37 cellular contexts compared by ENCODE assay signal in the genomic region with DNA sequence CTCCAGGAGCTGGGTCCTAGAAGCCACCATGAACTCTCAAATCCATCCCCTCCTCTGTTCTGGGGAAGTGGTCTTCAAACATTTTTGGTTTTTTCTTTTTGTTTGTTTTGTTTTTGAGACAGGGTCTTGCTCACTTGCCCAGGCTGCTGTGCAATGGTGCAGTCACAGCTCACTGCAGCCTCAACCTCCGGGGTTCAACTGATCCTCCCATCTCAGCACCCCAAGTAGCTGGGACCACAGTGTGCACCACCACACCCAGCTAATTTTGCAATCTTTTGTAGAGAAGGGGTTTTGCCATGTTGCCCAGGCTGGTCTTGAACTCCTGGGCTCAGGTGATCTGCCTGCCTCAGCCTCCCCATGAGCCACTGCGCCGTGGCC. TPM values are rescaled to one million over a fixed set of nuclear protein-coding genes. Genes with fewer than 3 reads are reported as not detected.
DNase-seq lines count a peak whose midpoint lies in the region; ATAC-seq, FAIRE-seq and TF ChIP-seq lines count a peak whose summit lies in the region.
"Had no signal": no experiment of that assay in that cellular context is flagged by ENCODE, and none has a peak within 500 bp of the region (broad histone marks: within the 10 kb centered on the region; RNA-seq: fewer than 3 reads in every experiment).

No MANE protein-coding gene starts in this region.

- H3K23ac ChIP-seq in neuronal stem cell (ENCODE audit: low read depth, low read length, poor library complexity), result peak overlapping the region; percentile 65

- H3K27me3 ChIP-seq in K562 (ENCODE audit: control insufficient read depth in 2 of 2, insufficient read depth in 2 of 2, low read length in 2 of 2), result no peaks in the 10 kb centered on the region
- H3K27me3 ChIP-seq in neuronal stem cell (ENCODE audit: control insufficient read depth in 3 of 3, insufficient read depth in 3 of 3, low read depth in 1 of 3, low read length in 3 of 3), result no peaks in the 10 kb centered on the region
- H3K27me3 ChIP-seq in Peyer's patch, result no peaks in the 10 kb centered on the region
- H3K27me3 ChIP-seq: BE2C; BLaER1; BLaER1 treated with 17β-estradiol and CSF1 and Interleukin-3, amounts not matched to agents 10 nM and 100 nM had no signal

- H3K27me3 Mint-ChIP-seq in T-helper 17 cell, result no peaks in the 10 kb centered on the region
- H3K27me3 Mint-ChIP-seq: B cell; CD4-positive, alpha-beta memory T cell; CD4-positive, alpha-beta T cell; CD4-positive, CD25-positive, alpha-beta regulatory T cell; CD8-positive, alpha-beta memory T cell had no signal

- no peak overlapping the region for H4K91ac ChIP-seq in neuronal stem cell (ENCODE audit: low read depth, low read length, poor library complexity)

- no peak for ATAC-seq in T-helper 17 cell
- no peak for ATAC-seq in K562
- ATAC-seq in HG02885 (IDR thresholded peaks at IDR 0.05; ENCODE audit: poor library complexity, unreplicated experiment), result no peak
- ATAC-seq: A549; CD8-positive, alpha-beta T cell had no signal

- no peak overlapping the region for H3K27ac Mint-ChIP-seq in T-helper 17 cell
- H3K27ac Mint-ChIP-seq: B cell; CD14-positive monocyte; CD4-positive, alpha-beta memory T cell; CD4-positive, alpha-beta T cell; CD4-positive, CD25-positive, alpha-beta regulatory T cell; CD8-positive, alpha-beta memory T cell; CD8-positive, alpha-beta T cell had no signal

- DNase-seq in T-helper 17 cell (no peak), K562 (ENCODE audit: extremely low read depth in 1 of 4, low spot score in 3 of 4) (no peak), neuronal stem cell (ENCODE audit: low spot score) (no peak), SW 1271 (lab: John Stamatoyannopoulos, UW) (no peak), Peyer's patch (no peak), GM20000 (ENCODE audit: low spot score) (no peak)
- DNase-seq: 8988T; ACHN; AML-193; BE2C; C1 segment of cervical spinal cord; Caco-2; Calu3; CD4-positive, alpha-beta memory T cell; CD4-positive, alpha-beta T cell; CD4-positive, CD25-positive, alpha-beta regulatory T cell; CD8-positive, alpha-beta memory T cell; CD8-positive, alpha-beta T cell; COR-L47; DMS 273 treated with DMSO at 0.1 percent for 48 hours; DMS153; DMS53; DMS79; DMS79 treated with DMSO at 0.1 percent for 48 hours; DND-41; EL had no signal

- H3K18ac ChIP-seq in neuronal stem cell (ENCODE audit: low read length), result peak overlapping the region; percentile 57

- H3K36me3 ChIP-seq in HEK293 (ENCODE audit: control insufficient read depth in 2 of 2, insufficient read depth in 1 of 2, low read length in 2 of 2) (peaks cover 3 to 13% of the 10 kb centered on the region in 2 experiments; a peak in 2 of 3 replicates), K562 (ENCODE audit: control insufficient read depth, insufficient read depth, low read length) (peaks cover 69% of the 10 kb centered on the region), neuronal stem cell (replicated peaks in 1 of 2; ENCODE audit: control insufficient read depth in 2 of 2, insufficient read depth in 2 of 2, low read length in 2 of 2) (no peaks in the 10 kb centered on the region), Peyer's patch (peaks cover 0 to 27% (median 0%) of the 10 kb centered on the region in 3 donors)
- H3K36me3 ChIP-seq: BE2C, BLaER1 had no signal

- no peaks in the 10 kb centered on the region for H3K9me3 ChIP-seq in HEK293 (ENCODE audit: control insufficient read depth, insufficient read depth, low read depth, low read length)
- no peaks in the 10 kb centered on the region for H3K9me3 ChIP-seq in T-helper 17 cell (ENCODE audit: control insufficient read depth, low read length, poor library complexity, severe bottlenecking)
- no peaks in the 10 kb centered on the region for H3K9me3 ChIP-seq in K562 (replicated peaks; ENCODE audit: control insufficient read depth, insufficient read depth, low read depth, low read length)
- no peaks in the 10 kb centered on the region for H3K9me3 ChIP-seq in neuronal stem cell (replicated peaks in 1 of 2; ENCODE audit: control insufficient read depth in 2 of 2, insufficient read depth in 1 of 2, low read depth in 1 of 2, low read length in 2 of 2)
- H3K9me3 ChIP-seq in Peyer's patch, result no peaks in the 10 kb centered on the region
- H3K9me3 ChIP-seq: A549; BE2C; BLaER1; BLaER1 treated with 17β-estradiol and CSF1 and Interleukin-3, amounts not matched to agents 10 nM and 100 nM; Caco-2 had no signal

- H3K4me3 ChIP-seq in HEK293 (ENCODE audit: low read depth, low read length), result no peak overlapping the region
- H3K4me3 ChIP-seq in K562, result no peak overlapping the region
- H3K4me3 ChIP-seq in neuronal stem cell (ENCODE audit: low read length in 2 of 2), result no peak overlapping the region
- H3K4me3 ChIP-seq in Peyer's patch, result no peak overlapping the region
- H3K4me3 ChIP-seq: A549; BLaER1; BLaER1 treated with 17β-estradiol and CSF1 and Interleukin-3, amounts not matched to agents 10 nM and 100 nM had no signal

- no peak overlapping the region for H3K4ac ChIP-seq in neuronal stem cell (ENCODE audit: low read length)

- H4K20me1 ChIP-seq in K562 (replicated peaks; ENCODE audit: control insufficient read depth, insufficient read depth, low read length), result peaks cover 7% of the 10 kb centered on the region
- H4K20me1 ChIP-seq: BLaER1 had no signal

- H3K4me1 ChIP-seq in HEK293 (ENCODE audit: control insufficient read depth, insufficient read depth, low read length) (no peaks in the 10 kb centered on the region), K562 (replicated peaks in 1 of 2; ENCODE audit: control insufficient read depth in 2 of 2, insufficient read depth in 2 of 2, low read length in 2 of 2) (peaks cover 12 to 26% of the 10 kb centered on the region in 2 experiments; a peak in 4 of 5 replicates), neuronal stem cell (ENCODE audit: control insufficient read depth in 2 of 2, insufficient read depth in 1 of 2, low read depth in 1 of 2, low read length in 2 of 2) (no peaks in the 10 kb centered on the region), Peyer's patch (peaks cover 0 to 19% (median 4%) of the 10 kb centered on the region in 4 donors)
- H3K4me1 ChIP-seq: BE2C had no signal

- no peak for TF ChIP-seq RAD21 in K562 (CRISPR knock-in tag; conservative IDR thresholded peaks at IDR 0.05 in 1 of 2, IDR thresholded peaks at IDR 0.05 in 1 of 2)

- peaks cover 51% of the 10 kb centered on the region for H3K79me2 ChIP-seq in K562 (ENCODE audit: control insufficient read depth, insufficient read depth, low read length)

- TF ChIP-seq CTCF in HEK293 (tag by site-specific recombination; IDR thresholded peaks at IDR 0.05) (no peak), K562 (IDR thresholded peaks at IDR 0.05 in 2 of 3, conservative IDR thresholded peaks at IDR 0.05 in 1 of 3; ENCODE audit: insufficient read depth in 2 of 3, low read depth in 1 of 3, low read length in 3 of 3) (no peak), Peyer's patch (IDR thresholded peaks at IDR 0.05) (no peak), GM20000 (IDR thresholded peaks at IDR 0.05; ENCODE audit: extremely low read depth, missing control alignments) (no peak)

- H2AK5ac ChIP-seq in neuronal stem cell (ENCODE audit: low read depth, low read length), result no peak overlapping the region

- in situ Hi-C loops in K562 (cut with MboI), result no loop called here

- H3K9ac ChIP-seq in K562 (ENCODE audit: insufficient read depth in 1 of 2, low read depth in 2 of 2, low read length in 2 of 2) (no peak overlapping the region), neuronal stem cell (ENCODE audit: low read depth, low read length, poor library complexity) (no peak overlapping the region)
- H3K9ac ChIP-seq: BLaER1; BLaER1 treated with 17β-estradiol and CSF1 and Interleukin-3, amounts not matched to agents 10 nM and 100 nM had no signal

- WGBS in K562 (ENCODE audit: insufficient coverage, low coverage, missing lambda C conversion rate), result 98% methylated on average over 3 of the region's 3 CpGs
- no CpG with 5 or more reads among the region's 3 CpGs for WGBS in neuronal stem cell (ENCODE audit: extremely low coverage in 2 of 2, insufficient read length in 2 of 2, insufficient replicate concordance in 1 of 2), 2 donors

- H4K8ac ChIP-seq in neuronal stem cell (ENCODE audit: low read depth, low read length), result no peak overlapping the region

- H3K4me2 ChIP-seq in K562 (ENCODE audit: insufficient read depth, low read length) (no peak overlapping the region), neuronal stem cell (ENCODE audit: insufficient read depth, low read length, poor library complexity, severe bottlenecking) (no peak overlapping the region)
- H3K4me2 ChIP-seq: A549; BLaER1; BLaER1 treated with 17β-estradiol and CSF1 and Interleukin-3, amounts not matched to agents 10 nM and 100 nM had no signal

- H3K4me3 Mint-ChIP-seq in T-helper 17 cell, result peak overlapping the region; percentile 15
- H3K4me3 Mint-ChIP-seq: B cell; CD14-positive monocyte; CD4-positive, alpha-beta memory T cell; CD4-positive, alpha-beta T cell; CD4-positive, CD25-positive, alpha-beta regulatory T cell; CD8-positive, alpha-beta memory T cell; CD8-positive, alpha-beta T cell had no signal

- H3K79me1 ChIP-seq in neuronal stem cell (ENCODE audit: low read depth, low read length), result no peaks in the 10 kb centered on the region

- no peak overlapping the region for H3K14ac ChIP-seq in neuronal stem cell (ENCODE audit: low read length)

- no peak for FAIRE-seq in K562 (lab: Jason Lieb, UNC)
- FAIRE-seq: A204.1, A549, D721Med had no signal

- peaks cover 4% of the 10 kb centered on the region for H3K9me1 ChIP-seq in K562 (ENCODE audit: control insufficient read depth, insufficient read depth, low read length)

- H2BK5ac ChIP-seq in neuronal stem cell (ENCODE audit: low read length), result no peak overlapping the region

- no peak overlapping the region for H2BK12ac ChIP-seq in neuronal stem cell (ENCODE audit: low read length)

- H2BK15ac ChIP-seq in neuronal stem cell (ENCODE audit: low read length), result no peak overlapping the region

- CTCF ChIA-PET in HEK293 (lab: Yijun Ruan, JAX), result interaction anchor here (0.6 to 0.9 kb wide), 4 partner anchors 32 to 1401 kb away, joined by 3 to 4 read pairs (median 4); a partner anchor contains a TSS
- CTCF ChIA-PET in K562 (lab: Yijun Ruan, JAX; ENCODE audit: low intra/inter-chr PET ratio), result no interaction called here

- H2BK120ac ChIP-seq in neuronal stem cell (ENCODE audit: low read depth, low read length), result no peak overlapping the region

- no peak for TF ChIP-seq EP300 in K562 (IDR thresholded peaks at IDR 0.05; ENCODE audit: low read length)

- H3K4me1 Mint-ChIP-seq in T-helper 17 cell, result peaks cover 5% of the 10 kb centered on the region

- intact Hi-C loops in K562 (cut with micrococcal nuclease), result no loop called here

- no TSS peak for BruUV-seq in K562 (replicated peaks; lab: Mats Ljungman, UMichigan)

- TF ChIP-seq POLR2A in K562 (conservative IDR thresholded peaks at IDR 0.05) (no peak), Peyer's patch (IDR thresholded peaks at IDR 0.05) (no peak)

- H3K27ac ChIP-seq in HEK293 (ENCODE audit: extremely low read depth, low read depth, low read length) (no peak overlapping the region), K562 (ENCODE audit: extremely low read depth, low read depth, low read length) (no peak overlapping the region), neuronal stem cell (replicated peaks; ENCODE audit: low read length) (no peak overlapping the region), Peyer's patch (no peak overlapping the region)
- H3K27ac ChIP-seq: 22Rv1; A549; BLaER1; BLaER1 treated with 17β-estradiol and CSF1 and Interleukin-3, amounts not matched to agents 10 nM and 100 nM; C4-2B had no signal

- no peaks in the 10 kb centered on the region for H3K36me3 Mint-ChIP-seq in T-helper 17 cell (ENCODE audit: low read depth)
- H3K36me3 Mint-ChIP-seq: CD4-positive, alpha-beta memory T cell; CD4-positive, CD25-positive, alpha-beta regulatory T cell; CD8-positive, alpha-beta T cell had no signal

- H2AFZ ChIP-seq in K562 (ENCODE audit: low read depth, low read length), result no peak overlapping the region
- no peak overlapping the region for H2AFZ ChIP-seq in neuronal stem cell (ENCODE audit: low read length)

- POLR2A ChIA-PET in HEK293 (lab: Yijun Ruan, JAX), result no interaction called here
- POLR2A ChIA-PET in K562 (lab: Yijun Ruan, JAX), result interaction anchor here (0.6 to 0.8 kb wide), 2 partner anchors 30 to 153 kb away, joined by 4 read pairs; no protein-coding TSS in a partner anchor

RNA-seq across cellular contexts. Expression of a gene that starts 7.0 kb away (rescaled TPM):
- total RNA-seq in T-helper 17 cell (1 to 10 TPM; 7.4 to 9.9 TPM), K562 (2014; rRNA removed) (749 and 813 TPM in 2 replicates), K562 (2014; rRNA removed; fragmentation: Illumina TruSeq; extraction: Trizol) (110 and 229 TPM in 2 replicates), K562 (2015; rRNA removed; fragmentation: Illumina TruSeq; extraction: Trizol) (331 and 332 TPM in 2 replicates), K562 (2021) (457 and 476 TPM in 2 replicates), Peyer's patch (100 to 1,000 TPM; 148 to 277 (median 218) TPM)
- total RNA-seq in K562 (2011; cell fraction: chromatin; rRNA removed; ENCODE audit: low replicate concordance), result 26.9 and 65.0 TPM in 2 replicates
- 107 and 125 TPM in 2 replicates for total RNA-seq in K562 (2011; cell fraction: nucleolus; rRNA removed)
- total RNA-seq in K562 (2011; cell fraction: nucleoplasm; rRNA removed), result 74.7 and 75.7 TPM in 2 replicates
- polyA plus RNA-seq in K562 (2011; rRNA removed) (368 and 461 TPM in 2 replicates), K562 (2014; fragmentation: Illumina TruSeq; extraction: Trizol) (260 and 428 TPM in 2 replicates), K562 (2014; fragmentation: Nextera tagmentation; extraction: Ambion mirVana) (100 to 1,000 TPM in 1 of 2 experiments, 10 to 100 TPM in 1; 81.1 to 184 TPM), K562 (2014; rRNA removed) (634 and 677 TPM in 2 replicates)
- polyA plus RNA-seq in K562 (2011; cell fraction: cytosol; rRNA removed), result 836 and 2,229 TPM in 2 replicates
- 252 and 288 TPM in 2 replicates for polyA plus RNA-seq in K562 (2011; cell fraction: nucleus; rRNA removed)
- 416 and 585 TPM in 2 replicates for polyA plus RNA-seq in K562 (2012)
- 85.4 and 138 TPM in 2 replicates for polyA minus RNA-seq in K562 (2011; rRNA and poly(A)+ RNA removed)
- polyA minus RNA-seq in K562 (2011; cell fraction: cytosol; rRNA and poly(A)+ RNA removed), result 198 and 225 TPM in 2 replicates
- 34.6 and 38.7 TPM in 2 replicates for polyA minus RNA-seq in K562 (2011; cell fraction: nucleus; rRNA and poly(A)+ RNA removed)
- 25.7 TPM for polyA plus RNA-seq in neuronal stem cell (2013, experiment 1 of 2)
- 25.5 TPM for polyA plus RNA-seq in neuronal stem cell (2013, experiment 2 of 2)

RNA-seq across cellular contexts. Expression of a gene that starts 8.2 kb away (rescaled TPM):
- total RNA-seq in T-helper 17 cell (under 1 TPM; 0.21 to 0.25 TPM), K562 (2014; rRNA removed) (0.86 and 2.0 TPM in 2 replicates), K562 (2014; rRNA removed; fragmentation: Illumina TruSeq; extraction: Trizol) (0.16 and 0.47 TPM in 2 replicates), K562 (2015; rRNA removed; fragmentation: Illumina TruSeq; extraction: Trizol) (0.83 and 1.3 TPM in 2 replicates), K562 (2021) (1.5 and 1.6 TPM in 2 replicates), Peyer's patch (1 to 10 TPM in 2 of 4 donors, under 1 TPM in 2; 0.18 to 6.6 (median 2.0) TPM)
- 5.7 and 11.0 TPM in 2 replicates for total RNA-seq in K562 (2011; cell fraction: chromatin; rRNA removed; ENCODE audit: low replicate concordance)
- total RNA-seq in K562 (2011; cell fraction: nucleolus; rRNA removed), result 3.8 and 4.5 TPM in 2 replicates
- total RNA-seq in K562 (2011; cell fraction: nucleoplasm; rRNA removed), result 5.3 and 6.9 TPM in 2 replicates
- polyA plus RNA-seq in K562 (2011; rRNA removed) (1.2 and 1.3 TPM in 2 replicates), K562 (2014; fragmentation: Illumina TruSeq; extraction: Trizol) (0.51 and 0.70 TPM in 2 replicates), K562 (2014; fragmentation: Nextera tagmentation; extraction: Ambion mirVana) (under 1 TPM; 0.01 to 0.10 TPM), K562 (2014; rRNA removed) (1.2 and 1.3 TPM in 2 replicates)
- polyA plus RNA-seq in K562 (2011; cell fraction: cytosol; rRNA removed), result 0.94 and 1.8 TPM in 2 replicates
- 2.6 and 3.5 TPM in 2 replicates for polyA plus RNA-seq in K562 (2011; cell fraction: nucleus; rRNA removed)
- polyA plus RNA-seq in K562 (2012), result 1.7 and 1.9 TPM in 2 replicates
- 1.1 and 1.5 TPM in 2 replicates for polyA minus RNA-seq in K562 (2011; rRNA and poly(A)+ RNA removed)
- 0.38 and 0.46 TPM in 2 replicates for polyA minus RNA-seq in K562 (2011; cell fraction: cytosol; rRNA and poly(A)+ RNA removed)
- polyA minus RNA-seq in K562 (2011; cell fraction: nucleus; rRNA and poly(A)+ RNA removed), result 0.81 and 1.4 TPM in 2 replicates
- 1.4 TPM for polyA plus RNA-seq in neuronal stem cell (2013, experiment 1 of 2)
- 2.0 TPM for polyA plus RNA-seq in neuronal stem cell (2013, experiment 2 of 2)
- total RNA-seq: CD4-positive, CD25-positive, alpha-beta regulatory T cell had no signal
- polyA plus RNA-seq: CD14-positive monocyte; CD4-positive, CD25-positive, alpha-beta regulatory T cell; CD8-positive, alpha-beta memory T cell had no signal

RNA-seq across cellular contexts. Expression of a gene that starts 14.5 kb away (rescaled TPM):
- 10 to 100 TPM; 23.5 to 24.6 TPM for total RNA-seq in T-helper 17 cell
- 16.7 and 27.2 TPM in 2 replicates for total RNA-seq in K562 (2011; cell fraction: chromatin; rRNA removed; ENCODE audit: low replicate concordance)
- total RNA-seq in K562 (2011; cell fraction: nucleolus; rRNA removed), result 20.4 and 20.7 TPM in 2 replicates
- 24.9 and 26.9 TPM in 2 replicates for total RNA-seq in K562 (2011; cell fraction: nucleoplasm; rRNA removed)
- 17.5 and 19.3 TPM in 2 replicates for total RNA-seq in K562 (2014; rRNA removed)
- total RNA-seq in K562 (2014; rRNA removed; fragmentation: Illumina TruSeq; extraction: Trizol), result 16.1 and 17.2 TPM in 2 replicates
- 21.6 and 27.7 TPM in 2 replicates for total RNA-seq in K562 (2015; rRNA removed; fragmentation: Illumina TruSeq; extraction: Trizol)
- 28.9 and 31.4 TPM in 2 replicates for total RNA-seq in K562 (2021)
- polyA plus RNA-seq in K562 (2011; rRNA removed), result 17.6 and 18.9 TPM in 2 replicates
- polyA plus RNA-seq in K562 (2011; cell fraction: cytosol; rRNA removed), result 19.3 and 35.5 TPM in 2 replicates
- 17.8 and 23.4 TPM in 2 replicates for polyA plus RNA-seq in K562 (2011; cell fraction: nucleus; rRNA removed)
- polyA plus RNA-seq in K562 (2012), result 20.7 and 22.0 TPM in 2 replicates
- polyA plus RNA-seq in K562 (2014; fragmentation: Illumina TruSeq; extraction: Trizol), result 15.1 and 18.6 TPM in 2 replicates
- polyA plus RNA-seq in K562 (2014; fragmentation: Nextera tagmentation; extraction: Ambion mirVana), result 1 to 10 TPM; 5.4 to 5.9 TPM
- 18.1 and 18.5 TPM in 2 replicates for polyA plus RNA-seq in K562 (2014; rRNA removed)
- 18.4 and 23.4 TPM in 2 replicates for polyA minus RNA-seq in K562 (2011; rRNA and poly(A)+ RNA removed)
- 24.3 and 28.9 TPM in 2 replicates for polyA minus RNA-seq in K562 (2011; cell fraction: cytosol; rRNA and poly(A)+ RNA removed)
- 8.1 and 13.9 TPM in 2 replicates for polyA minus RNA-seq in K562 (2011; cell fraction: nucleus; rRNA and poly(A)+ RNA removed)
- 13.1 TPM for polyA plus RNA-seq in neuronal stem cell (2013, experiment 1 of 2)
- polyA plus RNA-seq in neuronal stem cell (2013, experiment 2 of 2), result 13.1 TPM
- 10 to 100 TPM in 3 of 4 donors, 1 to 10 TPM in 1; 9.1 to 22.4 (median 15.2) TPM for total RNA-seq in Peyer's patch

RNA-seq across cellular contexts. Expression of a gene that starts 32.8 kb away (rescaled TPM):
- total RNA-seq in T-helper 17 cell, result 10 to 100 TPM; 18.1 to 19.4 TPM
- total RNA-seq in K562 (2011; cell fraction: chromatin; rRNA removed; ENCODE audit: low replicate concordance), result 3.1 and 8.3 TPM in 2 replicates
- total RNA-seq in K562 (2011; cell fraction: nucleolus; rRNA removed), result 10.3 and 11.0 TPM in 2 replicates
- total RNA-seq in K562 (2011; cell fraction: nucleoplasm; rRNA removed), result 7.5 and 8.9 TPM in 2 replicates
- total RNA-seq in K562 (2014; rRNA removed), result 8.1 and 10.9 TPM in 2 replicates
- 2.1 and 2.8 TPM in 2 replicates for total RNA-seq in K562 (2014; rRNA removed; fragmentation: Illumina TruSeq; extraction: Trizol)
- total RNA-seq in K562 (2015; rRNA removed; fragmentation: Illumina TruSeq; extraction: Trizol), result 4.9 and 5.5 TPM in 2 replicates
- total RNA-seq in K562 (2021), result 8.7 and 8.9 TPM in 2 replicates
- 6.1 and 6.8 TPM in 2 replicates for polyA plus RNA-seq in K562 (2011; rRNA removed)
- polyA plus RNA-seq in K562 (2011; cell fraction: cytosol; rRNA removed), result 7.4 and 18.7 TPM in 2 replicates
- 5.6 and 9.1 TPM in 2 replicates for polyA plus RNA-seq in K562 (2011; cell fraction: nucleus; rRNA removed)
- 6.7 and 8.9 TPM in 2 replicates for polyA plus RNA-seq in K562 (2012)
- 2.3 and 5.0 TPM in 2 replicates for polyA plus RNA-seq in K562 (2014; fragmentation: Illumina TruSeq; extraction: Trizol)
- under 1 TPM; 0.15 to 0.85 TPM for polyA plus RNA-seq in K562 (2014; fragmentation: Nextera tagmentation; extraction: Ambion mirVana)
- 6.7 TPM in 2 replicates for polyA plus RNA-seq in K562 (2014; rRNA removed)
- 1.9 and 2.1 TPM in 2 replicates for polyA minus RNA-seq in K562 (2011; rRNA and poly(A)+ RNA removed)
- 3.5 and 4.5 TPM in 2 replicates for polyA minus RNA-seq in K562 (2011; cell fraction: cytosol; rRNA and poly(A)+ RNA removed)
- 1.8 and 3.6 TPM in 2 replicates for polyA minus RNA-seq in K562 (2011; cell fraction: nucleus; rRNA and poly(A)+ RNA removed)
- 2.7 TPM for polyA plus RNA-seq in neuronal stem cell (2013, experiment 1 of 2)
- polyA plus RNA-seq in neuronal stem cell (2013, experiment 2 of 2), result 2.7 TPM
- total RNA-seq in Peyer's patch, result 10 to 100 TPM in 2 of 4 donors, 1 to 10 TPM in 2; 4.1 to 18.2 (median 11.6) TPM

RNA-seq across cellular contexts. Expression of a gene that starts 45.4 kb away (rescaled TPM):
- 1 to 10 TPM; 1.5 to 1.7 TPM for total RNA-seq in T-helper 17 cell
- 1.8 and 4.5 TPM in 2 replicates for total RNA-seq in K562 (2011; cell fraction: chromatin; rRNA removed; ENCODE audit: low replicate concordance)
- 2.7 and 2.8 TPM in 2 replicates for total RNA-seq in K562 (2011; cell fraction: nucleolus; rRNA removed)
- total RNA-seq in K562 (2011; cell fraction: nucleoplasm; rRNA removed), result 2.1 and 2.2 TPM in 2 replicates
- total RNA-seq in K562 (2014; rRNA removed), result 2.8 and 3.8 TPM in 2 replicates
- total RNA-seq in K562 (2014; rRNA removed; fragmentation: Illumina TruSeq; extraction: Trizol), result 0.61 and 0.65 TPM in 2 replicates
- total RNA-seq in K562 (2015; rRNA removed; fragmentation: Illumina TruSeq; extraction: Trizol), result 1.8 and 2.0 TPM in 2 replicates
- 2.9 and 3.5 TPM in 2 replicates for total RNA-seq in K562 (2021)
- polyA plus RNA-seq in K562 (2011; rRNA removed), result 1.5 and 1.7 TPM in 2 replicates
- polyA plus RNA-seq in K562 (2011; cell fraction: cytosol; rRNA removed), result 1.4 and 1.7 TPM in 2 replicates
- 1.0 and 1.8 TPM in 2 replicates for polyA plus RNA-seq in K562 (2011; cell fraction: nucleus; rRNA removed)
- polyA plus RNA-seq in K562 (2012), result 2.5 and 4.5 TPM in 2 replicates
- 1.3 and 2.1 TPM in 2 replicates for polyA plus RNA-seq in K562 (2014; fragmentation: Illumina TruSeq; extraction: Trizol)
- polyA plus RNA-seq in K562 (2014; fragmentation: Nextera tagmentation; extraction: Ambion mirVana), result not detected
- polyA plus RNA-seq in K562 (2014; rRNA removed), result 1.4 and 1.7 TPM in 2 replicates
- polyA minus RNA-seq in K562 (2011; rRNA and poly(A)+ RNA removed), result 1.4 and 1.5 TPM in 2 replicates
- 2.1 and 2.8 TPM in 2 replicates for polyA minus RNA-seq in K562 (2011; cell fraction: cytosol; rRNA and poly(A)+ RNA removed)
- polyA minus RNA-seq in K562 (2011; cell fraction: nucleus; rRNA and poly(A)+ RNA removed), result 0.54 and 1.00 TPM in 2 replicates
- polyA plus RNA-seq in neuronal stem cell (2013, experiment 1 of 2), result 1.9 TPM
- polyA plus RNA-seq in neuronal stem cell (2013, experiment 2 of 2), result 1.9 TPM
- total RNA-seq in Peyer's patch, result 1 to 10 TPM; 1.4 to 7.4 (median 3.0) TPM
